In the genomic region with DNA sequence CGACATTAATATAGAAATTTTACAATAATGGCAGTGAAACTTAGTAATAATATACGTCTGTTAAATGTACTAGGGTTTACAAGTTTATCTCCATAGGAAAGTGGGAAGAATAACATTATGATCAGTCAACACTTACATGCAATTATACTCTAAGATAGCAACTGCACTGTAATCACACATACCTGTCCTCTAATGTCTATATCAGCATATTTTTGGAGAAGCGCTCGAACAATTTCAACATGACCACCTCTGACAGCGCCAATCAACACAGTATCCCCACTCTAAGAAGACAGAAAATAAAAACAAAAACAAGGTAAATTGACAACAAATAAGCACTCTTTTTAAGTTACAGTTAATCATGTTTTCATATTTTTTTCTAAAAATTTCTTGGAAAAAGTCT, we compare ENCODE assay signal across 5 cellular contexts.
"Had no signal": no experiment of that assay in that cellular context is flagged by ENCODE, and none has a peak within 500 bp of the region (broad histone marks: within the 10 kb centered on the region; RNA-seq: fewer than 3 reads in every experiment).

No MANE protein-coding gene starts in this region.

- DNase-seq: KBM-7, KG1 had no signal

- FAIRE-seq: HTR-8/SVneo had no signal

- H3K27ac ChIP-seq: HL-60, KMS-11 had no signal

- H3K9ac ChIP-seq: KMS-11 had no signal

- H3K4me2 ChIP-seq: KMS-11 had no signal
